Comparison of ENCODE assay signal across 25 cellular contexts in genomic region chr18:5266721-5267120, GRCh38.
"Had no signal": no experiment of that assay in that cellular context is flagged by ENCODE, and none has a peak within 500 bp of the region (broad histone marks: within the 10 kb centered on the region; RNA-seq: fewer than 3 reads in every experiment).

No MANE protein-coding gene starts in this region.

- H3K4me3 ChIP-seq: colonic mucosa, esophagus squamous epithelium, gastrocnemius medialis, heart right ventricle, left lung, lower lobe of right lung, mucosa of descending colon had no signal

- H3K36me3 ChIP-seq: colonic mucosa, esophagus squamous epithelium, gastrocnemius medialis, heart right ventricle, left lung, lower lobe of right lung had no signal

- H3K27me3 ChIP-seq: colonic mucosa, esophagus squamous epithelium, gastrocnemius medialis, heart right ventricle, left lung had no signal

- ATAC-seq: effector memory CD8-positive, alpha-beta T cell; esophagus mucosa; gastrocnemius medialis; heart right ventricle; left cardiac atrium; left lung; left ventricle myocardium superior; lower lobe of right lung; mucosa of descending colon had no signal

- DNase-seq: colonic mucosa; cortex of kidney; effector CD8-positive, alpha-beta T cell; effector memory CD8-positive, alpha-beta T cell; endodermal cell; erythroblast; esophagus squamous epithelium; foreskin fibroblast; foreskin melanocyte; gastrocnemius medialis; glutamatergic neuron; head of caudate nucleus; heart right ventricle; hippocampal formation; left cardiac atrium; left lung; left ventricle myocardium superior; lower lobe of right lung; mesenchymal stem cell; mucosa of descending colon had no signal

- H3K9me3 ChIP-seq: colonic mucosa, gastrocnemius medialis, lower lobe of right lung, mucosa of descending colon had no signal

- H3K27ac ChIP-seq: colonic mucosa, epithelial cell of prostate, esophagus squamous epithelium, gastrocnemius medialis, heart right ventricle, left lung, lower lobe of right lung had no signal

- H3K4me1 ChIP-seq: colonic mucosa, esophagus squamous epithelium, gastrocnemius medialis, heart right ventricle, left lung, lower lobe of right lung had no signal

- FAIRE-seq: endometrium, islet of Langerhans, keratinocyte had no signal
